1 cellular context compared by ENCODE assay signal in the genomic region with DNA sequence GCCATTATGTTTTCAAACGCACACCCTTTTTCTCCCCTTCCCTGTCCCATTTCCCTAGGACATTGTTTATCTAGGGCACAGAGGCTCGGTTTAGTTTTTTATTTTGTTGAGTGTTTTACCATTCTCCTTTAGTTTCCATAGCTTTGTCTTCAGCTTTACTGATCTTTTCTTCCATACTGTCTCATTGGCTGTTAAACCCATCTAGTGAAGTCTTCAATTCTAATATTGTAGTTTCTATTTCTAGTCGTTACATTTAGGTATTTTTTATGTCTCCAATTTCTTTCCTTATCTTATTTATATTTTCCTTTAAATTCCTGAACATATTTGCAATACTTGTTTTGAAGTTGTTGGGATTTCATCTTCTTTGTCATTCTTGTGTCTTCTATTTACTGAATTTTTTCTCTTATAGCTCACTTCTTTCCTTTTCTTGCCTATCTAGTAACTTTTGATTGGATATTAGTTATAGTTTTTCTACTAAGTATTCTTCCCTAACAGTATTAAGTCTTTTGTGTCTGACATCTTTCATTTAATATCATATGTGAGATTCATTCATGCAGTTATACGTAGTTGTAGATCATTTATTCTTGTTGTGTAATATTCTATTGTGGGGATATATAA.
TF ChIP-seq lines count a peak whose summit lies in the region.

No MANE protein-coding gene starts in this region.

TF ChIP-seq in K562, 482 proteins besides CTCF, POLR2A, EP300 and RAD21 (continued from another document):
- TF ChIP-seq, protein P1, sequence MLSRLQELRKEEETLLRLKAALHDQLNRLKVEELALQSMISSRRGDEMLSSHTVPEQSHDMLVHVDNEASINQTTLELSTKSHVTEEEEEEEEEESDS (CRISPR knock-in tag; IDR thresholded peaks at IDR 0.05) = no peak
- TF ChIP-seq MYBL2 (IDR thresholded peaks at IDR 0.05; ENCODE audit: low read depth) (peak; percentile 26; the same call in 1 of the 2 replicates), MYBL2 (CRISPR knock-in tag; IDR thresholded peaks at IDR 0.05; ENCODE audit: borderline replicate concordance) (no peak), NR4A1 (CRISPR knock-in tag; IDR thresholded peaks at IDR 0.05) (no peak), NR4A1 (tag; IDR thresholded peaks at IDR 0.05) (no peak), RBM25 (IDR thresholded peaks at IDR 0.05; ENCODE audit: low read depth, low read length, severe bottlenecking) (peak; percentile 49), ZZZ3 (IDR thresholded peaks at IDR 0.05) (no peak), MYNN (IDR thresholded peaks at IDR 0.05) (no peak), MYNN (CRISPR knock-in tag; IDR thresholded peaks at IDR 0.05) (no peak), U2AF1 (optimal IDR thresholded peaks at IDR 0.05; ENCODE audit: low read depth, low read length) (no peak), EHMT2 (IDR thresholded peaks at IDR 0.05) (peak; percentile 85), NCOA2 (IDR thresholded peaks at IDR 0.05; ENCODE audit: partially characterized antibody in 2 of 2) (peak in 1 of 2 experiments; percentile 43), CHAMP1 (IDR thresholded peaks at IDR 0.05) (peak; percentile 62; the same call in 1 of the 2 replicates), NR2C1 (IDR thresholded peaks at IDR 0.05) (no peak), NR2C1 (tag; IDR thresholded peaks at IDR 0.05) (no peak), ZBTB7A (IDR thresholded peaks at IDR 0.05; ENCODE audit: borderline replicate concordance, control insufficient read depth, low read depth, low read length) (no peak), SMARCA5 (IDR thresholded peaks at IDR 0.05) (peak; percentile 78; the same call in 1 of the 2 replicates), ZNF449 (CRISPR knock-in tag; IDR thresholded peaks at IDR 0.05) (no peak), NELFE (IDR thresholded peaks at IDR 0.05; ENCODE audit: insufficient read depth, insufficient read length) (no peak), CSDE1 (IDR thresholded peaks at IDR 0.05) (peak; percentile 47 to 68; a peak in 1 of 4 replicates), NCOA6 (IDR thresholded peaks at IDR 0.05) (no peak), ZNF280A (IDR thresholded peaks at IDR 0.05; ENCODE audit: low read depth, partially characterized antibody) (peak; percentile 100), SMARCB1 (IDR thresholded peaks at IDR 0.05; ENCODE audit: insufficient read length, low read depth) (no peak), XRCC3 (IDR thresholded peaks at IDR 0.05) (peak; percentile 67; the same call in 1 of the 2 replicates), SAFB2 (IDR thresholded peaks at IDR 0.05; ENCODE audit: borderline replicate concordance, low read depth, low read length, severe bottlenecking) (no peak), NFIC (IDR thresholded peaks at IDR 0.05) (peak; percentile 21; the same call in 1 of the 2 replicates), NBN (IDR thresholded peaks at IDR 0.05; ENCODE audit: low read depth) (peak; percentile 79), MLLT1 (IDR thresholded peaks at IDR 0.05) (peak; percentile 66 to 84; a peak in 2 of 4 replicates), CBX3 (IDR thresholded peaks at IDR 0.05; ENCODE audit: borderline replicate concordance in 1 of 2, low read length in 2 of 2) (peak in 1 of 2 experiments; percentile 100; a peak in 2 of 3 replicates), KDM4B (IDR thresholded peaks at IDR 0.05; ENCODE audit: borderline replicate concordance in 2 of 2, low read depth in 1 of 2) (no peak), JUND (IDR thresholded peaks at IDR 0.05; ENCODE audit: borderline replicate concordance, low read depth, low read length) (no peak), JUND (tag; IDR thresholded peaks at IDR 0.05; ENCODE audit: borderline replicate concordance, low read depth, low read length) (no peak), NCOA4 (IDR thresholded peaks at IDR 0.05; ENCODE audit: partially characterized antibody) (peak; percentile 53), ZKSCAN3 (CRISPR knock-in tag; IDR thresholded peaks at IDR 0.05) (no peak), ZNF274 (IDR thresholded peaks at IDR 0.05; ENCODE audit: borderline replicate concordance, low read depth, low read length) (no peak), CC2D1A (IDR thresholded peaks at IDR 0.05) (peak; percentile 43; the same call in 1 of the 2 replicates), DPF2 (IDR thresholded peaks at IDR 0.05) (peak; percentile 19; the same call in 1 of the 2 replicates), THRAP3 (IDR thresholded peaks at IDR 0.05; ENCODE audit: borderline replicate concordance) (peak; percentile 85; the same call in 1 of the 2 replicates), NCOA1 (IDR thresholded peaks at IDR 0.05; ENCODE audit: low read depth) (no peak), PHB2 (IDR thresholded peaks at IDR 0.05; ENCODE audit: low read depth) (0 out of 2 replicates have a peak, but pooled peaks have one; percentile 33), TOE1 (IDR thresholded peaks at IDR 0.05; ENCODE audit: borderline replicate concordance) (no peak), TOE1 (CRISPR knock-in tag; IDR thresholded peaks at IDR 0.05; ENCODE audit: borderline replicate concordance, low read depth) (no peak), ETV5 (CRISPR knock-in tag; IDR thresholded peaks at IDR 0.05; ENCODE audit: low read depth) (no peak), TRIM28 (IDR thresholded peaks at IDR 0.05) (peak; percentile 100)
- TF ChIP-seq, protein P2, sequence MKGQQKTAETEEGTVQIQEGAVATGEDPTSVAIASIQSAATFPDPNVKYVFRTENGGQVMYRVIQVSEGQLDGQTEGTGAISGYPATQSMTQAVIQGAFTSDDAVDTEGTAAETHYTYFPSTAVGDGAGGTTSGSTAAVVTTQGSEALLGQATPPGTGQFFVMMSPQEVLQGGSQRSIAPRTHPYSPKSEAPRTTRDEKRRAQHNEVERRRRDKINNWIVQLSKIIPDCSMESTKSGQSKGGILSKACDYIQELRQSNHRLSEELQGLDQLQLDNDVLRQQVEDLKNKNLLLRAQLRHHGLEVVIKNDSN (CRISPR knock-in tag; IDR thresholded peaks at IDR 0.05) = no peak
- TF ChIP-seq, protein P3, sequence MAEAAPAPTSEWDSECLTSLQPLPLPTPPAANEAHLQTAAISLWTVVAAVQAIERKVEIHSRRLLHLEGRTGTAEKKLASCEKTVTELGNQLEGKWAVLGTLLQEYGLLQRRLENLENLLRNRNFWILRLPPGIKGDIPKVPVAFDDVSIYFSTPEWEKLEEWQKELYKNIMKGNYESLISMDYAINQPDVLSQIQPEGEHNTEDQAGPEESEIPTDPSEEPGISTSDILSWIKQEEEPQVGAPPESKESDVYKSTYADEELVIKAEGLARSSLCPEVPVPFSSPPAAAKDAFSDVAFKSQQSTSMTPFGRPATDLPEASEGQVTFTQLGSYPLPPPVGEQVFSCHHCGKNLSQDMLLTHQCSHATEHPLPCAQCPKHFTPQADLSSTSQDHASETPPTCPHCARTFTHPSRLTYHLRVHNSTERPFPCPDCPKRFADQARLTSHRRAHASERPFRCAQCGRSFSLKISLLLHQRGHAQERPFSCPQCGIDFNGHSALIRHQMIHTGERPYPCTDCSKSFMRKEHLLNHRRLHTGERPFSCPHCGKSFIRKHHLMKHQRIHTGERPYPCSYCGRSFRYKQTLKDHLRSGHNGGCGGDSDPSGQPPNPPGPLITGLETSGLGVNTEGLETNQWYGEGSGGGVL (CRISPR knock-in tag; IDR thresholded peaks at IDR 0.05) = no peak
- TF ChIP-seq, protein P4, sequence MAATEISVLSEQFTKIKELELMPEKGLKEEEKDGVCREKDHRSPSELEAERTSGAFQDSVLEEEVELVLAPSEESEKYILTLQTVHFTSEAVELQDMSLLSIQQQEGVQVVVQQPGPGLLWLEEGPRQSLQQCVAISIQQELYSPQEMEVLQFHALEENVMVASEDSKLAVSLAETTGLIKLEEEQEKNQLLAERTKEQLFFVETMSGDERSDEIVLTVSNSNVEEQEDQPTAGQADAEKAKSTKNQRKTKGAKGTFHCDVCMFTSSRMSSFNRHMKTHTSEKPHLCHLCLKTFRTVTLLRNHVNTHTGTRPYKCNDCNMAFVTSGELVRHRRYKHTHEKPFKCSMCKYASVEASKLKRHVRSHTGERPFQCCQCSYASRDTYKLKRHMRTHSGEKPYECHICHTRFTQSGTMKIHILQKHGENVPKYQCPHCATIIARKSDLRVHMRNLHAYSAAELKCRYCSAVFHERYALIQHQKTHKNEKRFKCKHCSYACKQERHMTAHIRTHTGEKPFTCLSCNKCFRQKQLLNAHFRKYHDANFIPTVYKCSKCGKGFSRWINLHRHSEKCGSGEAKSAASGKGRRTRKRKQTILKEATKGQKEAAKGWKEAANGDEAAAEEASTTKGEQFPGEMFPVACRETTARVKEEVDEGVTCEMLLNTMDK (IDR thresholded peaks at IDR 0.05; ENCODE audit: borderline replicate concordance, insufficient read depth, low read depth, low read length, poor library complexity, severe bottlenecking) = no peak
- TF ChIP-seq, protein P5, sequence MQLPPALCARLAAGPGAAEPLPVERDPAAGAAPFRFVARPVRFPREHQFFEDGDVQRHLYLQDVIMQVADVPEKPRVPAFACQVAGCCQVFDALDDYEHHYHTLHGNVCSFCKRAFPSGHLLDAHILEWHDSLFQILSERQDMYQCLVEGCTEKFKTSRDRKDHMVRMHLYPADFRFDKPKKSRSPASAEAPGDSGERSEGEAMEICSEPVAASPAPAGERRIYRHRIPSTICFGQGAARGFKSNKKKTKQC (CRISPR knock-in tag; IDR thresholded peaks at IDR 0.05) = no peak
- TF ChIP-seq, protein P6, sequence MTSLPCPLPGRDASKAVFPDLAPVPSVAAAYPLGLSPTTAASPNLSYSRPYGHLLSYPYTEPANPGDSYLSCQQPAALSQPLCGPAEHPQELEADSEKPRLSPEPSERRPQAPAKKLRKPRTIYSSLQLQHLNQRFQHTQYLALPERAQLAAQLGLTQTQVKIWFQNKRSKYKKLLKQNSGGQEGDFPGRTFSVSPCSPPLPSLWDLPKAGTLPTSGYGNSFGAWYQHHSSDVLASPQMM (CRISPR knock-in tag; IDR thresholded peaks at IDR 0.05) = no peak
